ENCODE assay signal across 31 cellular contexts in the genomic region with DNA sequence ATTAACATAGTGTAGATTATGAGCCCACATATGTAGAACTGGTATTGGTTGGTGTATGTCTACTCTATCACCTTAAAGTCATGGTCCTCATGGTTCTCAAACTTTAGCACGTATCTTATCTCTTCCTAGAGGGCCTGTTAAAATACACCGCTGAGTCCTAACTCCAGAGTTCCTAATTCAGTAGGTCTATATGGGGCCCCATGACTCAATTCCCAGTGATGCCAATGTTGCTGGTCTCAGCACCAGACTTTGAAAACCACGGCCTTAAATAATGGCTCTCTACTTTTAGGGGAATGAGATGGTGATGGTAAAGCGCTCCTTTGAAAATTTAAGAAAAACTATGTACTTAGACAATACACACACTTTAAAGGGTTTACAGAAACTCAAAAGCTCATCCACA.
"Had no signal": no experiment of that assay in that cellular context is flagged by ENCODE, and none has a peak within 500 bp of the region (broad histone marks: within the 10 kb centered on the region; RNA-seq: fewer than 3 reads in every experiment).

No MANE protein-coding gene starts in this region.

- H3K27ac ChIP-seq: adrenal gland, body of pancreas, coronary artery, esophagus muscularis mucosa, left lung, ovary, right lobe of liver, skin epidermis, stomach, upper lobe of right lung, WERI-Rb-1 had no signal

- H3K27me3 Mint-ChIP-seq: activated CD4-positive, alpha-beta memory T cell treated with anti-CD3 and anti-CD28 coated beads for 36 hours; activated naive CD8-positive, alpha-beta T cell treated with anti-CD3 and anti-CD28 coated beads for 36 hours; progenitor cell of endocrine pancreas; stimulated activated naive B cell treated with anti-CD40 and anti-IgM and Interleukin-4, amounts not matched to agents 10 μg/mL and 1 μg/mL and 100 μg/mL, for 72 hours had no signal

- H3K4me3 Mint-ChIP-seq: activated CD4-positive, alpha-beta memory T cell treated with anti-CD3 and anti-CD28 coated beads for 36 hours; activated naive CD4-positive, alpha-beta T cell treated with anti-CD3 and anti-CD28 coated beads for 36 hours; activated naive CD8-positive, alpha-beta T cell treated with anti-CD3 and anti-CD28 coated beads for 36 hours; activated T-helper 1 cell treated with anti-CD3 and anti-CD28 coated beads, Interleukin-12 subunit alpha, Interleukin-12 subunit beta, Interleukin-2, Interleukin-4 antibody, amounts not matched to agents 30 ng/mL and 10 ng/mL and 1 ng/mL, durations not matched to agents 14 hours and 24 hours and 36 hours; stimulated activated naive B cell treated with anti-CD40 and anti-IgM and Interleukin-4, amounts not matched to agents 10 μg/mL and 1 μg/mL and 100 μg/mL, for 72 hours; T-helper 1 cell treated with Interleukin-12 subunit alpha and Interleukin-12 subunit beta and Interleukin-4 antibody, amounts not matched to agents 30 μg/mL and 1 μg/mL, for 36 hours had no signal

- H3K36me3 ChIP-seq: adrenal gland, esophagus muscularis mucosa, left lung, ovary, right lobe of liver, thyroid gland, upper lobe of right lung, WERI-Rb-1 had no signal

- H3K4me3 ChIP-seq: adrenal gland, body of pancreas, coronary artery, esophagus muscularis mucosa, left lung, lung, mucosa of descending colon, ovary, right lobe of liver, skin epidermis, stomach, thyroid gland, upper lobe of right lung had no signal

- H3K9me3 Mint-ChIP-seq: activated CD4-positive, alpha-beta memory T cell treated with anti-CD3 and anti-CD28 coated beads for 36 hours; activated naive CD4-positive, alpha-beta T cell treated with anti-CD3 and anti-CD28 coated beads for 36 hours; activated naive CD8-positive, alpha-beta T cell treated with anti-CD3 and anti-CD28 coated beads for 36 hours; activated T-helper 1 cell treated with anti-CD3 and anti-CD28 coated beads, Interleukin-12 subunit alpha, Interleukin-12 subunit beta, Interleukin-2, Interleukin-4 antibody, amounts not matched to agents 30 ng/mL and 10 ng/mL and 1 ng/mL, durations not matched to agents 14 hours and 24 hours and 36 hours; stimulated activated naive B cell treated with anti-CD40 and anti-IgM and Interleukin-4, amounts not matched to agents 10 μg/mL and 1 μg/mL and 100 μg/mL, for 72 hours; T-helper 1 cell treated with Interleukin-12 subunit alpha and Interleukin-12 subunit beta and Interleukin-4 antibody, amounts not matched to agents 30 μg/mL and 1 μg/mL, for 36 hours had no signal

- ATAC-seq: activated CD4-positive, CD25-positive, alpha-beta regulatory T cell treated with anti-CD3 and anti-CD28 coated beads, Interleukin-2, amount 50 U/mL, for 24 hours; body of pancreas; left lung; mucosa of descending colon; right lobe of liver; stimulated activated naive B cell treated with anti-CD40 and anti-IgM and Interleukin-4, amounts not matched to agents 10 μg/mL and 1 μg/mL and 100 μg/mL, for 72 hours; upper lobe of right lung had no signal

- H3K36me3 Mint-ChIP-seq: activated CD4-positive, alpha-beta memory T cell treated with anti-CD3 and anti-CD28 coated beads for 36 hours had no signal

- DNase-seq: activated CD4-positive, alpha-beta memory T cell treated with anti-CD3 and anti-CD28 coated beads for 36 hours; activated CD4-positive, alpha-beta T cell treated with anti-CD3 and anti-CD28 coated beads for 48 hours; activated CD8-positive, alpha-beta memory T cell treated with anti-CD3 and anti-CD28 coated beads, Interleukin-2, amount 50 U/mL, for 4 hours; activated effector memory CD4-positive, alpha-beta T cell treated with anti-CD3 and anti-CD28 coated beads, Interleukin-2, amount 50 U/mL, for 16 hours; activated naive CD4-positive, alpha-beta T cell treated with anti-CD3 and anti-CD28 coated beads for 36 hours; activated naive CD8-positive, alpha-beta T cell treated with anti-CD3 and anti-CD28 coated beads for 36 hours; activated T-cell treated with anti-CD3 and anti-CD28 coated beads, Interleukin-2, amount 50 U/mL, for 1 hour; adrenal gland; aorta; body of pancreas; cerebellar nuclear complex; foreskin melanocyte; left lung; mucosa of descending colon; ovary; right lobe of liver; stimulated activated CD4-positive, alpha-beta T cell treated with anti-CD3 and anti-CD28 coated beads, Interleukin-4, amount 100 ng/mL, for 24 hours; stimulated activated naive B cell treated with anti-CD40 and anti-IgM and Interleukin-4, amounts not matched to agents 10 μg/mL and 1 μg/mL and 100 μg/mL, for 72 hours; stomach; T1000; thyroid gland; upper lobe of right lung; WERI-Rb-1 had no signal

- H3K27me3 ChIP-seq: adrenal gland, body of pancreas, esophagus muscularis mucosa, left lung, ovary, right lobe of liver, stomach, thyroid gland, upper lobe of right lung had no signal

- H3K27ac Mint-ChIP-seq: activated CD4-positive, alpha-beta memory T cell treated with anti-CD3 and anti-CD28 coated beads for 36 hours; activated naive CD4-positive, alpha-beta T cell treated with anti-CD3 and anti-CD28 coated beads for 36 hours; activated naive CD8-positive, alpha-beta T cell treated with anti-CD3 and anti-CD28 coated beads for 36 hours; activated T-helper 1 cell treated with anti-CD3 and anti-CD28 coated beads, Interleukin-12 subunit alpha, Interleukin-12 subunit beta, Interleukin-2, Interleukin-4 antibody, amounts not matched to agents 30 ng/mL and 10 ng/mL and 1 ng/mL, durations not matched to agents 14 hours and 24 hours and 36 hours; progenitor cell of endocrine pancreas; stimulated activated naive B cell treated with anti-CD40 and anti-IgM and Interleukin-4, amounts not matched to agents 10 μg/mL and 1 μg/mL and 100 μg/mL, for 72 hours; T-helper 1 cell treated with Interleukin-12 subunit alpha and Interleukin-12 subunit beta and Interleukin-4 antibody, amounts not matched to agents 30 μg/mL and 1 μg/mL, for 36 hours had no signal

- H3K9me3 ChIP-seq: adrenal gland, body of pancreas, esophagus muscularis mucosa, left lung, mucosa of descending colon, ovary, right lobe of liver, stomach, thyroid gland, upper lobe of right lung had no signal
